In the genomic region with DNA sequence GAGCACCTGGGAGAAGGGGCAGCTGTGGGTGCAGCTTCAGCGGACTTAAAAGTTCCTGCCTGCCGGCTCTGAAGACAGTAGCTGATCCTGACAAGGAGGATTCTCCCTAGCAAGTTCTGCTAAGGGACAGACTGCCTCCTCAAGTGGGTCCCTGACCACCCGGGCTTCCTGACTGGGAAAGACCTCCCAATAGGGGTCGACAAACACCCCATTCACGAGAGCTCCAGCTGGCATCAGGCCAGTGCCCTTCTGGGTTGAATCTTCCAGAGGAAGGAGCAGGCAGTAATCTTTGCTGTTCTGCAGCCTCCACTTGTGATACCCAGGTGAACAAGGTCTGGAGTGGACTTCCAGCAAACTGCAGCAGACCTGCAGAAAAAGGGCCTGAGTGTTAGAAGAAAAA, we compare ENCODE assay signal across 26 cellular contexts.
DNase-seq lines count a peak whose midpoint lies in the region; ATAC-seq, FAIRE-seq and TF ChIP-seq lines count a peak whose summit lies in the region.
"Had no signal": no experiment of that assay in that cellular context is flagged by ENCODE, and none has a peak within 500 bp of the region (broad histone marks: within the 10 kb centered on the region; RNA-seq: fewer than 3 reads in every experiment).

No MANE protein-coding gene starts in this region.

- FAIRE-seq in pancreas (lab: Jason Lieb, UNC), result no peak
- FAIRE-seq: A549, GM12878, GM12892, GM18507, GM19239 had no signal

- H3K27ac ChIP-seq in RWPE2 (ENCODE audit: poor library complexity, severe bottlenecking), result no peak overlapping the region
- H3K27ac ChIP-seq in hepatocyte, result no peak overlapping the region
- no peak overlapping the region for H3K27ac ChIP-seq in pancreas
- no peak overlapping the region for H3K27ac ChIP-seq in mammary epithelial cell (ENCODE audit: insufficient read depth, low read depth, low read length)
- H3K27ac ChIP-seq: 22Rv1; A549; BLaER1 treated with 17β-estradiol and CSF1 and Interleukin-3, amounts not matched to agents 10 nM and 100 nM; C4-2B had no signal

- H2AFZ ChIP-seq in hepatocyte, result no peak overlapping the region
- no peak overlapping the region for H2AFZ ChIP-seq in mammary epithelial cell (ENCODE audit: low read depth, low read length)

- TF ChIP-seq CTCF in RWPE2 (IDR thresholded peaks at IDR 0.05; ENCODE audit: poor library complexity, severe bottlenecking) (no peak), hepatocyte (IDR thresholded peaks at IDR 0.05; ENCODE audit: poor library complexity) (no peak), pancreas (IDR thresholded peaks at IDR 0.05) (no peak), mammary epithelial cell (conservative IDR thresholded peaks at IDR 0.05 in 1 of 2, IDR thresholded peaks at IDR 0.05 in 1 of 2; ENCODE audit: extremely low read depth in 1 of 2, insufficient read depth in 1 of 2, low read depth in 1 of 2, low read length in 2 of 2) (no peak)

- no peak for ATAC-seq in RWPE2 (ENCODE audit: low read depth)
- no peak for ATAC-seq in pancreas
- ATAC-seq in HG03159 (IDR thresholded peaks at IDR 0.05; ENCODE audit: unreplicated experiment), result no peak
- ATAC-seq in GM19035 (IDR thresholded peaks at IDR 0.05; ENCODE audit: unreplicated experiment), result no peak
- ATAC-seq: A549; CD8-positive, alpha-beta T cell; GM12878 had no signal

- H3K4me2 ChIP-seq in hepatocyte (no peak overlapping the region), mammary epithelial cell (ENCODE audit: insufficient read depth, low read depth, low read length) (no peak overlapping the region)
- H3K4me2 ChIP-seq: A549; BLaER1 treated with 17β-estradiol and CSF1 and Interleukin-3, amounts not matched to agents 10 nM and 100 nM had no signal

- in situ Hi-C loops in mammary epithelial cell (cut with MboI; ENCODE audit: low sequenced_read_pairs in 2 of 2), result no loop called here

- no TSS peak for BruUV-seq in mammary epithelial cell (replicated peaks; lab: Mats Ljungman, UMichigan)

- peak; percentile 8 for DNase-seq in DMS 273 (lab: John Stamatoyannopoulos, UW; ENCODE audit: unreplicated experiment)
- no peak for DNase-seq in DMS 273 treated with DMSO at 0.1 percent for 48 hours (lab: John Stamatoyannopoulos, UW)
- DNase-seq in RWPE2 (ENCODE audit: low spot score), result peak; percentile 38
- peak; percentile 4 for DNase-seq in hepatocyte (ENCODE audit: low spot score)
- peak in 4 of 6 donors; percentile 14 to 55 (median 37) for DNase-seq in pancreas
- no peak for DNase-seq in mammary epithelial cell
- DNase-seq: AML-193; CD4-positive, alpha-beta T cell; CD8-positive, alpha-beta T cell; COR-L47; DMS153; DMS53; DMS79; DND-41; EL; GDM1 had no signal

- dilution Hi-C loops in mammary epithelial cell (cut with HindIII; ENCODE audit: low sequenced_read_pairs), result no loop called here

- no peaks in the 10 kb centered on the region for H3K79me2 ChIP-seq in hepatocyte
- no peaks in the 10 kb centered on the region for H3K79me2 ChIP-seq in mammary epithelial cell (ENCODE audit: insufficient read depth, low read length)

- no peaks in the 10 kb centered on the region for H3K36me3 ChIP-seq in RWPE2 (ENCODE audit: low read depth)
- no peaks in the 10 kb centered on the region for H3K36me3 ChIP-seq in hepatocyte (replicated peaks; ENCODE audit: insufficient read depth, low read depth)
- no peaks in the 10 kb centered on the region for H3K36me3 ChIP-seq in pancreas
- no peaks in the 10 kb centered on the region for H3K36me3 ChIP-seq in mammary epithelial cell (ENCODE audit: insufficient read depth, low read length)
- H3K36me3 ChIP-seq: BLaER1 treated with 17β-estradiol and CSF1 and Interleukin-3, amounts not matched to agents 10 nM and 100 nM had no signal

- 80% methylated on average over 5 of the region's 5 CpGs for WGBS in hepatocyte (ENCODE audit: low lambda C conversion rate, missing lambda C conversion rate)
- 60 to 62% methylated on average over 5 of the region's 5 CpGs for WGBS in pancreas, 2 donors
- WGBS in mammary epithelial cell (ENCODE audit: low coverage, missing lambda C conversion rate), result 40% methylated on average over 2 of the region's 5 CpGs

- H4K20me1 ChIP-seq in hepatocyte (ENCODE audit: insufficient read depth, poor library complexity, severe bottlenecking), result no peaks in the 10 kb centered on the region
- H4K20me1 ChIP-seq in mammary epithelial cell (ENCODE audit: insufficient read depth, low read length), result no peaks in the 10 kb centered on the region
- H4K20me1 ChIP-seq: BLaER1 treated with 17β-estradiol and CSF1 and Interleukin-3, amounts not matched to agents 10 nM and 100 nM had no signal

- intact Hi-C loops in pancreas (cut with DNase I), result no loop called here
- intact Hi-C loops in mammary epithelial cell (cut with micrococcal nuclease), result no loop called here

- H3K4me3 ChIP-seq in RWPE2 (ENCODE audit: severe bottlenecking) (no peak overlapping the region), hepatocyte (no peak overlapping the region), pancreas (no peak overlapping the region), mammary epithelial cell (replicated peaks in 1 of 3; ENCODE audit: insufficient read depth in 1 of 3, low read depth in 2 of 3, low read length in 3 of 3) (no peak overlapping the region)
- H3K4me3 ChIP-seq: A549; BLaER1 treated with 17β-estradiol and CSF1 and Interleukin-3, amounts not matched to agents 10 nM and 100 nM; GM12878 had no signal

- H3K9ac ChIP-seq in mammary epithelial cell (ENCODE audit: insufficient read depth, low read length), result no peak overlapping the region
- H3K9ac ChIP-seq: BLaER1 treated with 17β-estradiol and CSF1 and Interleukin-3, amounts not matched to agents 10 nM and 100 nM had no signal

- H3K4me1 ChIP-seq in RWPE2 (ENCODE audit: insufficient read depth, poor library complexity, severe bottlenecking) (peaks cover 12% of the 10 kb centered on the region), hepatocyte (ENCODE audit: insufficient read depth) (no peaks in the 10 kb centered on the region), pancreas (no peaks in the 10 kb centered on the region), mammary epithelial cell (ENCODE audit: insufficient read depth, low read length) (no peaks in the 10 kb centered on the region)
- H3K4me1 ChIP-seq: BLaER1 treated with 17β-estradiol and CSF1 and Interleukin-3, amounts not matched to agents 10 nM and 100 nM had no signal

- H3K9me2 ChIP-seq in hepatocyte (replicated peaks; ENCODE audit: insufficient read depth), result no peaks in the 10 kb centered on the region

- H3K9me3 ChIP-seq in RWPE2 (ENCODE audit: severe bottlenecking) (no peaks in the 10 kb centered on the region), hepatocyte (ENCODE audit: low read depth) (no peaks in the 10 kb centered on the region), pancreas (no peaks in the 10 kb centered on the region), mammary epithelial cell (replicated peaks; ENCODE audit: insufficient read depth, low read length) (no peaks in the 10 kb centered on the region)
- H3K9me3 ChIP-seq: A549 had no signal

- CTCF ChIA-PET in mammary epithelial cell (lab: Charles Lee; ENCODE audit: low non-redundant PET), result no interaction called here

- H3K27me3 ChIP-seq in RWPE2 (ENCODE audit: insufficient read depth, poor library complexity, severe bottlenecking), result no peaks in the 10 kb centered on the region
- H3K27me3 ChIP-seq in hepatocyte, result no peaks in the 10 kb centered on the region
- H3K27me3 ChIP-seq in pancreas, result no peaks in the 10 kb centered on the region
- H3K27me3 ChIP-seq in mammary epithelial cell (ENCODE audit: insufficient read depth, low read length), result no peaks in the 10 kb centered on the region
- H3K27me3 ChIP-seq: BLaER1 treated with 17β-estradiol and CSF1 and Interleukin-3, amounts not matched to agents 10 nM and 100 nM had no signal

Comparison
In these comparisons a context has a peak if more than half of its experiments do, and no peak if none do; other contexts are left out.
1. DNase-seq: peak in DMS 273 (single experiment), RWPE2 (single experiment), hepatocyte (single experiment) and pancreas (4 of 6); none in DMS 273 treated with DMSO at 0.1 percent for 48 hours (single experiment) and mammary epithelial cell (single experiment).